In genomic region chr11:132493786-132494185, GRCh38 we compare ENCODE assay signal across 21 cellular contexts.
"Had no signal": no experiment of that assay in that cellular context is flagged by ENCODE, and none has a peak within 500 bp of the region (broad histone marks: within the 10 kb centered on the region; RNA-seq: fewer than 3 reads in every experiment).

No MANE protein-coding gene starts in this region.

- H3K36me3 Mint-ChIP-seq: memory B cell, mesothelial cell of epicardium, natural killer cell had no signal

- H3K36me3 ChIP-seq: gastroesophageal sphincter, left ventricle myocardium inferior, lower lobe of right lung, neural progenitor cell, pancreas had no signal

- H3K27me3 Mint-ChIP-seq: memory B cell had no signal

- H3K27me3 ChIP-seq: gastroesophageal sphincter, neural progenitor cell, pancreas had no signal

- H3K4me3 ChIP-seq: gastroesophageal sphincter, left ventricle myocardium inferior, lower lobe of right lung, neural progenitor cell, pancreas, smooth muscle cell had no signal

- H3K4me1 ChIP-seq: gastroesophageal sphincter, left ventricle myocardium inferior, lower lobe of right lung, neural progenitor cell, pancreas had no signal

- H3K9ac ChIP-seq: neural progenitor cell had no signal

- H3K4me1 Mint-ChIP-seq: immature natural killer cell, memory B cell, mesothelial cell of epicardium, natural killer cell had no signal

- H3K27ac Mint-ChIP-seq: immature natural killer cell, memory B cell, mesothelial cell of epicardium, natural killer cell, neural progenitor cell, progenitor cell of endocrine pancreas had no signal

- DNase-seq: effector memory CD4-positive, alpha-beta T cell; foreskin fibroblast; immature natural killer cell; left cardiac atrium; left ventricle myocardium inferior; lower lobe of right lung; natural killer cell; nucleus accumbens; pancreas; right cardiac atrium; stimulated activated CD4-positive, alpha-beta T cell treated with anti-CD3 and anti-CD28 coated beads, Interleukin-2, amount 100 ng/mL, for 48 hours; stimulated activated naive CD4-positive, alpha-beta T cell treated with Interleukin-2 at 50 U/mL for 16 hours; trophoblast cell had no signal

- H3K9me3 ChIP-seq: left ventricle myocardium inferior, lower lobe of right lung, pancreas had no signal

- H3K4me3 Mint-ChIP-seq: immature natural killer cell, memory B cell, mesothelial cell of epicardium, natural killer cell, neural progenitor cell had no signal

- H3K27ac ChIP-seq: gastroesophageal sphincter, left ventricle myocardium inferior, lower lobe of right lung, neural progenitor cell, pancreas had no signal

- FAIRE-seq: endometrium, keratinocyte, pancreas had no signal
